In genomic region chr12:117090816-117091711, GRCh38 we compare ENCODE assay signal across 14 cellular contexts. TPM values are rescaled to one million over a fixed set of nuclear protein-coding genes. Genes with fewer than 3 reads are reported as not detected.
DNase-seq lines count a peak whose midpoint lies in the region; ATAC-seq, FAIRE-seq and TF ChIP-seq lines count a peak whose summit lies in the region.
"Had no signal": no experiment of that assay in that cellular context is flagged by ENCODE, and none has a peak within 500 bp of the region (broad histone marks: within the 10 kb centered on the region; RNA-seq: fewer than 3 reads in every experiment).

No MANE protein-coding gene starts in this region.

- peaks cover 0 to 14% of the 10 kb centered on the region in 2 donors for H3K36me3 Mint-ChIP-seq in stimulated activated naive B cell treated with anti-CD40 and anti-IgM and Interleukin-4, amounts not matched to agents 10 μg/mL and 1 μg/mL and 100 μg/mL, for 72 hours

- TF ChIP-seq CTCF in lower leg skin (IDR thresholded peaks at IDR 0.05) = no peak

- H3K27me3 Mint-ChIP-seq in stimulated activated naive B cell treated with anti-CD40 and anti-IgM and Interleukin-4, amounts not matched to agents 10 μg/mL and 1 μg/mL and 100 μg/mL, for 72 hours = peaks cover 0 to 6% of the 10 kb centered on the region in 2 donors

- WGBS in lower leg skin, 2 donors = 73 to 78% methylated on average over 15 to 16 of the region's 16 CpGs

- H3K4me1 Mint-ChIP-seq in stimulated activated naive B cell treated with anti-CD40 and anti-IgM and Interleukin-4, amounts not matched to agents 10 μg/mL and 1 μg/mL and 100 μg/mL, for 72 hours = no peaks in the 10 kb centered on the region

- TF ChIP-seq POLR2A in GM12892 (IDR thresholded peaks at IDR 0.05; ENCODE audit: low read depth, low read length) (no peak), lower leg skin (IDR thresholded peaks at IDR 0.05) (no peak)

- no peak for FAIRE-seq in GM12892 (lab: Jason Lieb, UNC)
- FAIRE-seq: urothelium cell line had no signal

- intact Hi-C loops in left colon (cut with DNase I, micrococcal nuclease) = no loop called here
- intact Hi-C loops in lower leg skin (cut with DNase I; ENCODE audit: low total_unique reads) = no loop called here

- DNase-seq in NCI-H2227 (lab: John Stamatoyannopoulos, UW; ENCODE audit: unreplicated experiment) (peak; percentile 48), NCI-H2227 treated with DMSO at 0.1 percent for 48 hours (lab: John Stamatoyannopoulos, UW) (no peak), SK-N-DZ (ENCODE audit: low spot score) (peak; percentile 89), left colon (no peak), GM12892 (ENCODE audit: insufficient read length) (no peak), lower leg skin (ENCODE audit: low spot score in 2 of 2) (no peak)
- DNase-seq in stimulated activated naive B cell treated with anti-CD40 and anti-IgM and Interleukin-4, amounts not matched to agents 10 μg/mL and 1 μg/mL and 100 μg/mL, for 72 hours = no peak
- DNase-seq: COR-L47, immature natural killer cell, MG63, NCI-H446 had no signal

- H3K27ac Mint-ChIP-seq in stimulated activated naive B cell treated with anti-CD40 and anti-IgM and Interleukin-4, amounts not matched to agents 10 μg/mL and 1 μg/mL and 100 μg/mL, for 72 hours = peak overlapping the region; percentile 25

- peak; percentile 54 for ATAC-seq in left colon
- ATAC-seq in stimulated activated naive B cell treated with anti-CD40 and anti-IgM and Interleukin-4, amounts not matched to agents 10 μg/mL and 1 μg/mL and 100 μg/mL, for 72 hours (replicated peaks) = no peak
- no peak for ATAC-seq in HG02870 (IDR thresholded peaks at IDR 0.05; ENCODE audit: unreplicated experiment)

- peaks cover 10 to 11% of the 10 kb centered on the region in 2 donors for H3K9me3 Mint-ChIP-seq in stimulated activated naive B cell treated with anti-CD40 and anti-IgM and Interleukin-4, amounts not matched to agents 10 μg/mL and 1 μg/mL and 100 μg/mL, for 72 hours

- no peak overlapping the region for H3K4me3 ChIP-seq in lower leg skin (ENCODE audit: low read depth, poor library complexity, severe bottlenecking)
- H3K4me3 ChIP-seq: MG63 had no signal

- no peak overlapping the region for H3K4me3 Mint-ChIP-seq in stimulated activated naive B cell treated with anti-CD40 and anti-IgM and Interleukin-4, amounts not matched to agents 10 μg/mL and 1 μg/mL and 100 μg/mL, for 72 hours
- H3K4me3 Mint-ChIP-seq: immature natural killer cell had no signal

RNA-seq across cellular contexts. Expression of gene TESC, which starts 8.2 kb away (rescaled TPM):
- polyA plus RNA-seq in SK-N-DZ (2014; cell fraction: cytosol; rRNA removed) = 177 and 188 TPM in 2 replicates
- polyA plus RNA-seq in SK-N-DZ (2014; cell fraction: nucleus; rRNA removed) = 139 and 144 TPM in 2 replicates
- total RNA-seq in left colon (1 to 10 TPM; 1.7 to 2.3 TPM), lower leg skin (10 to 100 TPM in 3 of 4 donors, 1 to 10 TPM in 1; 3.0 to 28.2 (median 13.3) TPM)
- polyA plus RNA-seq in GM12892 (2012; ENCODE audit: missing spikeins) = 74.7 TPM
- total RNA-seq: A673 had no signal

Comparison
In these comparisons a context has a peak if more than half of its experiments do, and no peak if none do; other contexts are left out.
1. DNase-seq: peak in NCI-H2227 (single experiment) and SK-N-DZ (single experiment); none in NCI-H2227 treated with DMSO at 0.1 percent for 48 hours (single experiment), left colon (0 of 2), stimulated activated naive B cell treated with anti-CD40 and anti-IgM and Interleukin-4, amounts not matched to agents 10 μg/mL and 1 μg/mL and 100 μg/mL, for 72 hours (single experiment), GM12892 (single experiment) and lower leg skin (0 of 2).